Comparison of ENCODE assay signal across 11 cellular contexts in genomic region chr6:169700296-169700695, GRCh38.
DNase-seq lines count a peak whose midpoint lies in the region.
"Had no signal": no experiment of that assay in that cellular context is flagged by ENCODE, and none has a peak within 500 bp of the region (broad histone marks: within the 10 kb centered on the region; RNA-seq: fewer than 3 reads in every experiment).

No MANE protein-coding gene starts in this region.

- H3K4me3 Mint-ChIP-seq in dendritic cell treated with granulocyte-macrophage colony-stimulating factor and Interleukin-4, amounts not matched to agents 40 ng/mL and 50 ng/mL, for 4 days = no peak overlapping the region

- H3K9ac ChIP-seq in rectal smooth muscle tissue (ENCODE audit: low read length) = no peak overlapping the region

- peak; percentile 15 for DNase-seq in NCI-H2227 (lab: John Stamatoyannopoulos, UW; ENCODE audit: unreplicated experiment)
- DNase-seq in NCI-H2227 treated with DMSO at 0.1 percent for 48 hours (lab: John Stamatoyannopoulos, UW) = no peak
- peak; percentile 16 for DNase-seq in NCI-H69 (lab: John Stamatoyannopoulos, UW)
- no peak for DNase-seq in midbrain (lab: John Stamatoyannopoulos, UW)
- DNase-seq in dedifferentiated amniotic fluid mesenchymal stem cell (ENCODE audit: extremely low spot score) = no peak
- DNase-seq in NCI-H2107 (lab: John Stamatoyannopoulos, UW) = no peak
- DNase-seq: 8988T, NCI-H1694 treated with DMSO at 0.1 percent for 48 hours, stomach had no signal

- H3K9me3 Mint-ChIP-seq in dendritic cell treated with granulocyte-macrophage colony-stimulating factor and Interleukin-4, amounts not matched to agents 40 ng/mL and 50 ng/mL, for 4 days = peaks cover 13% of the 10 kb centered on the region

- H3K27me3 Mint-ChIP-seq in dendritic cell treated with granulocyte-macrophage colony-stimulating factor and Interleukin-4, amounts not matched to agents 40 ng/mL and 50 ng/mL, for 4 days = no peaks in the 10 kb centered on the region

- H3K27me3 ChIP-seq in rectal smooth muscle tissue (ENCODE audit: control insufficient read depth, insufficient read depth, low read length) = no peaks in the 10 kb centered on the region
- H3K27me3 ChIP-seq: stomach had no signal

- peaks cover 15% of the 10 kb centered on the region for H3K36me3 Mint-ChIP-seq in dendritic cell treated with granulocyte-macrophage colony-stimulating factor and Interleukin-4, amounts not matched to agents 40 ng/mL and 50 ng/mL, for 4 days (ENCODE audit: low read depth)

- peak overlapping the region; percentile 28 for H3K4me3 ChIP-seq in rectal smooth muscle tissue (ENCODE audit: low read length)

- H3K27ac Mint-ChIP-seq in dendritic cell treated with granulocyte-macrophage colony-stimulating factor and Interleukin-4, amounts not matched to agents 40 ng/mL and 50 ng/mL, for 4 days = peak overlapping the region; percentile 18

- peaks cover 21% of the 10 kb centered on the region for H3K4me1 ChIP-seq in rectal smooth muscle tissue (ENCODE audit: control insufficient read depth, insufficient read depth, low read length)

- no peaks in the 10 kb centered on the region for H3K36me3 ChIP-seq in rectal smooth muscle tissue (ENCODE audit: control insufficient read depth, insufficient read depth, low read length)

- H3K27ac ChIP-seq in rectal smooth muscle tissue (ENCODE audit: low read depth, low read length) = no peak overlapping the region

- H3K4me1 Mint-ChIP-seq in dendritic cell treated with granulocyte-macrophage colony-stimulating factor and Interleukin-4, amounts not matched to agents 40 ng/mL and 50 ng/mL, for 4 days (ENCODE audit: low read depth) = peaks cover 22% of the 10 kb centered on the region

- intact Hi-C loops in dendritic cell treated with granulocyte-macrophage colony-stimulating factor and Interleukin-4, amounts not matched to agents 40 ng/mL and 50 ng/mL, for 4 days (cut with micrococcal nuclease) = loop anchor here (5.0 kb wide), 3 partner anchors 48 to 607 kb away; partner anchors contain the start of gene FAM120B

Comparison
In these comparisons a context has a peak if more than half of its experiments do, and no peak if none do; other contexts are left out.
1. DNase-seq: peak in NCI-H2227 (single experiment) and NCI-H69 (single experiment); none in NCI-H2227 treated with DMSO at 0.1 percent for 48 hours (single experiment), midbrain (single experiment), dedifferentiated amniotic fluid mesenchymal stem cell (single experiment) and NCI-H2107 (single experiment).